ENCODE assay signal across 20 cellular contexts in genomic region chr2:126643972-126644371, GRCh38.
"Had no signal": no experiment of that assay in that cellular context is flagged by ENCODE, and none has a peak within 500 bp of the region (broad histone marks: within the 10 kb centered on the region; RNA-seq: fewer than 3 reads in every experiment).

No MANE protein-coding gene starts in this region.

- H3K27me3 ChIP-seq: breast epithelium, right atrium auricular region, suprapubic skin had no signal

- H3K4me3 Mint-ChIP-seq: activated naive CD8-positive, alpha-beta T cell; naive thymus-derived CD8-positive, alpha-beta T cell; stimulated activated naive CD8-positive, alpha-beta T cell treated with anti-CD3 and anti-CD28 coated beads, Interleukin-15, Interleukin-2, amounts not matched to agents 100 ng/mL and 50 ng/mL, for 24 hours; WTC11 had no signal

- H3K4me3 ChIP-seq: breast epithelium, right atrium auricular region, skin epidermis, suprapubic skin had no signal

- H3K27me3 Mint-ChIP-seq: activated naive CD8-positive, alpha-beta T cell; stimulated activated naive CD8-positive, alpha-beta T cell treated with anti-CD3 and anti-CD28 coated beads, Interleukin-15, Interleukin-2, amounts not matched to agents 100 ng/mL and 50 ng/mL, for 24 hours had no signal

- DNase-seq: activated CD4-positive, alpha-beta T cell treated with anti-CD3 and anti-CD28 coated beads for 48 hours; activated CD8-positive, alpha-beta memory T cell treated with anti-CD3 and anti-CD28 coated beads for 24 hours; activated gamma-delta T cell treated with Interleukin-2 at 50 U/mL for 16 hours; anterior cingulate cortex; mammary epithelial cell; naive thymus-derived CD8-positive, alpha-beta T cell; occipital lobe; stimulated activated CD4-positive, alpha-beta T cell treated with anti-CD3 and anti-CD28 coated beads, Interleukin-4, amount 100 ng/mL, for 24 hours had no signal

- H3K27ac Mint-ChIP-seq: activated naive CD8-positive, alpha-beta T cell; progenitor cell of endocrine pancreas; WTC11 had no signal

- H3K9me3 Mint-ChIP-seq: stimulated activated naive CD8-positive, alpha-beta T cell treated with anti-CD3 and anti-CD28 coated beads, Interleukin-15, Interleukin-2, amounts not matched to agents 100 ng/mL and 50 ng/mL, for 24 hours had no signal

- ATAC-seq: esophagus mucosa; naive thymus-derived CD8-positive, alpha-beta T cell had no signal

- H3K9me3 ChIP-seq: breast epithelium, right atrium auricular region, suprapubic skin had no signal

- H3K4me1 ChIP-seq: breast epithelium, right atrium auricular region, suprapubic skin had no signal

- FAIRE-seq: endometrium, islet of Langerhans, TTC549 had no signal

- H3K36me3 Mint-ChIP-seq: activated naive CD8-positive, alpha-beta T cell; naive thymus-derived CD8-positive, alpha-beta T cell; WTC11 had no signal

- H3K27ac ChIP-seq: breast epithelium, right atrium auricular region, skin epidermis, suprapubic skin had no signal

- H3K36me3 ChIP-seq: breast epithelium, right atrium auricular region, suprapubic skin had no signal
